In the genomic region with DNA sequence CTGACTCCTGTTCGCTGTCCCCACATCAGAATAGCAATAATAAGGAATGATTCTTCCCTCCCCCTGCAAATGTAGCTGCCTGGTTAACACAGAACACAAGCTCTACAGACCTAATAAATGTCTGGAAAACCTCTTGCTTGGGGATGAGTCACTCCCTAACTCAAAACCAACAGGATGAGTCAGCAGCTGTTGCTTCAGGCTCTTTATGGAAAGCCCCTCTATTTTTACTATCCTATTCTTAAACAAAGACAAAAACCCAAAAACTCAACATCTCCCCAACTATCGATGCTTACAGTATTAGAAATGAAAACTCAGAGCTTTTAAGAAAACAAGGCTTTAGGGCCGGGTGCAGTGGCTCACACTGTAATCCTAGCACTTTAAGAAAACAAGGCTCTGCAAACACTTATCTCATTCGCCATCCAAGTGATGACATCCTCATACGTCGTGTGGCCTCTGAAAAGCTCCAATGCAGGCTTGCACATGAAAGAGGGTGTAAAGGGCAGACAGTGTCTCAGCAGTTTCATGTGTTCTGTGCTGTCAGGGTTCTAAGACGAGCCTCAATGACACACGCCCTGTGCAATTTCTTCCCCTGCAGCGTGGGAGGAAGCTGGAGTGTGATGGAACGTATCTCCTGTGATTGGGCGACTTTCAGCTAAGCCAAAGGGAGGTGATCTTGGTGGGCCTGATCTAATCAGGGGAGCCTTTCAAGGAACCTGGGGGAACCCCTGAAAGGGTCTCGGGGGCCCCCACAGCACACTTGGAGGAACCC, we compare ENCODE assay signal across 8 cellular contexts.
A peak's percentile ranks its signal among the peaks of the same experiment; 100 is the strongest.
DNase-seq lines count a peak whose midpoint lies in the region; ATAC-seq and TF ChIP-seq lines count a peak whose summit lies in the region.

No MANE protein-coding gene starts in this region.

- no peaks in the 10 kb centered on the region for H3K4me1 ChIP-seq in body of pancreas

- H3K4me3 Mint-ChIP-seq in T-helper 17 cell = peak overlapping the region; percentile 68

- H3K9me3 ChIP-seq in T-helper 17 cell (ENCODE audit: control insufficient read depth, low read length, poor library complexity, severe bottlenecking) (no peaks in the 10 kb centered on the region), body of pancreas (no peaks in the 10 kb centered on the region)

- TF ChIP-seq POLR2A in body of pancreas (IDR thresholded peaks at IDR 0.05) = no peak

- intact Hi-C loops in body of pancreas (cut with DNase I) = no loop called here

- peaks cover 4% of the 10 kb centered on the region for H3K36me3 Mint-ChIP-seq in T-helper 17 cell (ENCODE audit: low read depth)

- H3K36me3 ChIP-seq in body of pancreas (replicated peaks in 1 of 2; ENCODE audit: insufficient read depth in 1 of 2, low read depth in 2 of 2) = no peaks in the 10 kb centered on the region

- no peaks in the 10 kb centered on the region for H3K27me3 Mint-ChIP-seq in T-helper 17 cell

- WGBS in body of pancreas, 2 donors = 66 to 74% methylated on average over 10 to 12 of the region's 12 CpGs

- no peak for TF ChIP-seq CTCF in body of pancreas (IDR thresholded peaks at IDR 0.05)

- H3K27ac Mint-ChIP-seq in T-helper 17 cell = peak overlapping the region; percentile 71

- peaks cover 28% of the 10 kb centered on the region for H3K4me1 Mint-ChIP-seq in T-helper 17 cell

- no peak overlapping the region for H3K4me3 ChIP-seq in body of pancreas

- in situ Hi-C loops in KBM-7 (cut with MboI; ENCODE audit: low pct_unique_long_range_greater_than_20kb, low sequenced_read_pairs) = no loop called here

- H3K27me3 ChIP-seq in body of pancreas (no peaks in the 10 kb centered on the region), layer of hippocampus (ENCODE audit: control insufficient read depth, insufficient read depth, low read length) (no peaks in the 10 kb centered on the region)

- ATAC-seq in GM21825 (IDR thresholded peaks at IDR 0.05; ENCODE audit: unreplicated experiment) = peak; percentile 63
- ATAC-seq in T-helper 17 cell = peak; percentile 82
- ATAC-seq in body of pancreas = peak; percentile 61

- DNase-seq in GM04504 (ENCODE audit: low read depth) (peak; percentile 95), KBM-7 (peak; percentile 83), T-helper 17 cell (no peak), body of pancreas (peak in 2 of 4 donors; percentile 21 to 72), NCI-H2107 (lab: John Stamatoyannopoulos, UW) (no peak)
- DNase-seq in stimulated activated CD4-positive, alpha-beta T cell treated with anti-CD3 and anti-CD28 coated beads, Interleukin-4, amount 100 ng/mL, for 24 hours = peak; percentile 84

- H3K27ac ChIP-seq in body of pancreas (peak overlapping the region in 2 of 4 donors; percentile 54 to 72), layer of hippocampus (ENCODE audit: low read depth, low read length) (peak overlapping the region; percentile 62)

Comparison
In these comparisons a context has a peak if more than half of its experiments do, and no peak if none do; other contexts are left out.
1. DNase-seq: peak in GM04504 (single experiment), KBM-7 (single experiment) and stimulated activated CD4-positive, alpha-beta T cell treated with anti-CD3 and anti-CD28 coated beads, Interleukin-4, amount 100 ng/mL, for 24 hours (single experiment); none in T-helper 17 cell (0 of 3) and NCI-H2107 (single experiment).
2. Peak in every context shown above with its lines, with median percentiles within 50 percentile points of each other: ATAC-seq.